Comparison of ENCODE assay signal across 8 cellular contexts in genomic region chr16:3690470-3690918, GRCh38. TPM values are rescaled to one million over a fixed set of nuclear protein-coding genes. Genes with fewer than 3 reads are reported as not detected.
DNase-seq lines count a peak whose midpoint lies in the region; ATAC-seq and TF ChIP-seq lines count a peak whose summit lies in the region.

No MANE protein-coding gene starts in this region.

- TF ChIP-seq CTCF in lower leg skin (IDR thresholded peaks at IDR 0.05): peak in 1 of 3 donors; percentile 83

- no peak for TF ChIP-seq POLR2A in lower leg skin (IDR thresholded peaks at IDR 0.05)

- H3K4me3 Mint-ChIP-seq in activated CD4-positive, alpha-beta memory T cell treated with anti-CD3 and anti-CD28 coated beads for 36 hours: no peak overlapping the region

- POLR2A ChIA-PET in activated CD4-positive, alpha-beta memory T cell treated with anti-CD3 and anti-CD28 coated beads for 36 hours (lab: Charles Lee): interaction anchor here (1.6 kb wide), 1 partner anchor 27 kb away, joined by 4 read pairs; the partner anchor contains the start of gene TRAP1

- no peak overlapping the region for H3K4me3 ChIP-seq in lower leg skin (ENCODE audit: low read depth, poor library complexity, severe bottlenecking)

- DNase-seq in GM04504 (ENCODE audit: low read depth) (peak; percentile 93), NCI-H526 treated with DMSO at 0.1 percent for 48 hours (lab: John Stamatoyannopoulos, UW) (peak; percentile 22), dermis blood vessel endothelial cell (peak; percentile 96), lower leg skin (ENCODE audit: low spot score in 2 of 2) (peak; percentile 89 to 98), cortex of kidney (lab: John Stamatoyannopoulos, UW) (no peak)
- DNase-seq in activated CD4-positive, alpha-beta memory T cell treated with anti-CD3 and anti-CD28 coated beads for 36 hours: peak; percentile 90
- peak; percentile 83 for DNase-seq in stimulated activated CD4-positive, alpha-beta T cell treated with anti-CD3 and anti-CD28 coated beads, Interleukin-4, amount 100 ng/mL, for 1 hour

- WGBS in lower leg skin, 2 donors: 3 to 9% methylated on average over 17 to 18 of the region's 18 CpGs

- peaks cover 30% of the 10 kb centered on the region for H3K36me3 Mint-ChIP-seq in activated CD4-positive, alpha-beta memory T cell treated with anti-CD3 and anti-CD28 coated beads for 36 hours

- no peak overlapping the region for H3K27ac Mint-ChIP-seq in activated CD4-positive, alpha-beta memory T cell treated with anti-CD3 and anti-CD28 coated beads for 36 hours

- H3K27me3 Mint-ChIP-seq in activated CD4-positive, alpha-beta memory T cell treated with anti-CD3 and anti-CD28 coated beads for 36 hours: no peaks in the 10 kb centered on the region

- intact Hi-C loops in activated CD4-positive, alpha-beta memory T cell treated with anti-CD3 and anti-CD28 coated beads for 36 hours (cut with micrococcal nuclease): loop anchor here (1.0 kb wide), 1 partner anchor 190 kb away; the partner anchor contains the start of gene CREBBP
- intact Hi-C loops in lower leg skin (cut with DNase I; ENCODE audit: low total_unique reads): loop anchor here (10.0 kb wide), 1 partner anchor 194 kb away; the partner anchor contains the start of gene CREBBP

- peaks cover 7% of the 10 kb centered on the region for H3K4me1 Mint-ChIP-seq in activated CD4-positive, alpha-beta memory T cell treated with anti-CD3 and anti-CD28 coated beads for 36 hours (ENCODE audit: low read depth)

- CTCF ChIA-PET in activated CD4-positive, alpha-beta memory T cell treated with anti-CD3 and anti-CD28 coated beads for 36 hours (lab: Charles Lee): interaction anchor here (0.5 to 1.4 kb wide), 8 partner anchors 10 to 712 kb away, joined by 3 to 5 read pairs (median 3); no protein-coding TSS in a partner anchor

- no peaks in the 10 kb centered on the region for H3K9me3 Mint-ChIP-seq in activated CD4-positive, alpha-beta memory T cell treated with anti-CD3 and anti-CD28 coated beads for 36 hours

- peak; percentile 58 for ATAC-seq in HG03280 (IDR thresholded peaks at IDR 0.05; ENCODE audit: unreplicated experiment)

RNA-seq across cellular contexts. Expression of gene TRAP1, which starts 26.8 kb away (rescaled TPM):
- 100 to 1,000 TPM; 277 to 282 TPM for total RNA-seq in activated CD4-positive, alpha-beta memory T cell treated with anti-CD3 and anti-CD28 coated beads for 36 hours
- total RNA-seq in dermis blood vessel endothelial cell (48.3 and 97.4 TPM in 2 replicates), lower leg skin (10 to 100 TPM; 56.2 to 94.1 (median 67.4) TPM)

RNA-seq across cellular contexts. Expression of gene DNASE1, which starts 36.0 kb away (rescaled TPM):
- 10 to 100 TPM; 11.4 to 14.3 TPM for total RNA-seq in activated CD4-positive, alpha-beta memory T cell treated with anti-CD3 and anti-CD28 coated beads for 36 hours
- total RNA-seq in dermis blood vessel endothelial cell (16.8 and 20.8 TPM in 2 replicates), lower leg skin (10 to 100 TPM; 11.0 to 25.1 (median 14.2) TPM)
